In genomic region chr7:136953386-136953785, GRCh38 we compare ENCODE assay signal across 22 cellular contexts.
DNase-seq lines count a peak whose midpoint lies in the region; ATAC-seq and TF ChIP-seq lines count a peak whose summit lies in the region.
"Had no signal": no experiment of that assay in that cellular context is flagged by ENCODE, and none has a peak within 500 bp of the region (broad histone marks: within the 10 kb centered on the region; RNA-seq: fewer than 3 reads in every experiment).

No MANE protein-coding gene starts in this region.

- H3K9me3 ChIP-seq in RWPE2 (ENCODE audit: severe bottlenecking): peaks cover 3% of the 10 kb centered on the region
- H3K9me3 ChIP-seq: adrenal gland, pancreas, tibial artery had no signal

- no peaks in the 10 kb centered on the region for H3K4me1 Mint-ChIP-seq in naive thymus-derived CD8-positive, alpha-beta T cell
- H3K4me1 Mint-ChIP-seq: activated B cell treated with CpG ODN at 0.5 μM for 24 hours; activated T-helper 17 cell treated with anti-CD3 and anti-CD28 coated beads, Interleukin-2, amount 50 U/mL, for 72 hours; CD4-positive, CD25-positive, alpha-beta regulatory T cell; stimulated activated effector memory CD8-positive, alpha-beta T cell treated with anti-CD3 and anti-CD28 coated beads, Interleukin-12 subunit alpha, Interleukin-12 subunit beta, amount 100 ng/mL, for 72 hours had no signal

- no peak overlapping the region for H3K27ac Mint-ChIP-seq in naive thymus-derived CD8-positive, alpha-beta T cell
- H3K27ac Mint-ChIP-seq: activated B cell treated with CpG ODN at 0.5 μM for 24 hours; activated T-helper 17 cell treated with anti-CD3 and anti-CD28 coated beads, Interleukin-2, amount 50 U/mL, for 72 hours; CD4-positive, CD25-positive, alpha-beta regulatory T cell; stimulated activated effector memory CD8-positive, alpha-beta T cell treated with anti-CD3 and anti-CD28 coated beads, Interleukin-12 subunit alpha, Interleukin-12 subunit beta, amount 100 ng/mL, for 72 hours; T-helper 1 cell treated with Interleukin-12 subunit alpha and Interleukin-12 subunit beta and Interleukin-4 antibody, amounts not matched to agents 30 μg/mL and 1 μg/mL, for 36 hours had no signal

- H3K36me3 Mint-ChIP-seq in naive thymus-derived CD8-positive, alpha-beta T cell: no peaks in the 10 kb centered on the region
- H3K36me3 Mint-ChIP-seq: CD4-positive, CD25-positive, alpha-beta regulatory T cell; stimulated activated effector memory CD8-positive, alpha-beta T cell treated with anti-CD3 and anti-CD28 coated beads, Interleukin-12 subunit alpha, Interleukin-12 subunit beta, amount 100 ng/mL, for 72 hours had no signal

- ATAC-seq in RWPE2 (ENCODE audit: low read depth) (peak; percentile 38; the same call in 1 of the 3 replicates), HG02970 (IDR thresholded peaks at IDR 0.05; ENCODE audit: low FRiP score, unreplicated experiment) (no peak)
- no peak for ATAC-seq in naive thymus-derived CD8-positive, alpha-beta T cell
- ATAC-seq: activated T-helper 17 cell treated with anti-CD3 and anti-CD28 coated beads, Interleukin-2, amount 50 U/mL, for 72 hours; left colon; pancreas; Right ventricle myocardium inferior; stimulated activated effector memory CD8-positive, alpha-beta T cell treated with anti-CD3 and anti-CD28 coated beads, Interleukin-12 subunit alpha, Interleukin-12 subunit beta, amount 100 ng/mL, for 72 hours had no signal

- no peaks in the 10 kb centered on the region for H3K27me3 Mint-ChIP-seq in naive thymus-derived CD8-positive, alpha-beta T cell
- H3K27me3 Mint-ChIP-seq: activated B cell treated with CpG ODN at 0.5 μM for 24 hours; activated T-helper 17 cell treated with anti-CD3 and anti-CD28 coated beads, Interleukin-2, amount 50 U/mL, for 72 hours; CD4-positive, CD25-positive, alpha-beta regulatory T cell had no signal

- H3K4me3 ChIP-seq in RWPE2 (ENCODE audit: severe bottlenecking) (no peak overlapping the region), skeletal muscle cell (ENCODE audit: low read depth, low read length) (no peak overlapping the region)
- H3K4me3 ChIP-seq: adrenal gland, pancreas, tibial artery had no signal

- POLR2A ChIA-PET in naive thymus-derived CD8-positive, alpha-beta T cell (lab: Charles Lee): no interaction called here

- H3K36me3 ChIP-seq in RWPE2 (ENCODE audit: low read depth): no peaks in the 10 kb centered on the region
- H3K36me3 ChIP-seq: adrenal gland, pancreas, tibial artery had no signal

- H3K9me3 Mint-ChIP-seq in naive thymus-derived CD8-positive, alpha-beta T cell: peaks cover 0 to 16% (median 6%) of the 10 kb centered on the region in 9 donors

- no peak for TF ChIP-seq CTCF in RWPE2 (IDR thresholded peaks at IDR 0.05; ENCODE audit: poor library complexity, severe bottlenecking)

- H3K4me3 Mint-ChIP-seq in naive thymus-derived CD8-positive, alpha-beta T cell: no peak overlapping the region
- H3K4me3 Mint-ChIP-seq: activated B cell treated with CpG ODN at 0.5 μM for 24 hours; activated T-helper 17 cell treated with anti-CD3 and anti-CD28 coated beads, Interleukin-2, amount 50 U/mL, for 72 hours; CD4-positive, CD25-positive, alpha-beta regulatory T cell; stimulated activated effector memory CD8-positive, alpha-beta T cell treated with anti-CD3 and anti-CD28 coated beads, Interleukin-12 subunit alpha, Interleukin-12 subunit beta, amount 100 ng/mL, for 72 hours; T-helper 1 cell treated with Interleukin-12 subunit alpha and Interleukin-12 subunit beta and Interleukin-4 antibody, amounts not matched to agents 30 μg/mL and 1 μg/mL, for 36 hours had no signal

- H3K27ac ChIP-seq in RWPE2 (ENCODE audit: poor library complexity, severe bottlenecking): no peak overlapping the region
- H3K27ac ChIP-seq: adrenal gland, HL-60, pancreas, tibial artery had no signal

- H3K27me3 ChIP-seq in RWPE2 (ENCODE audit: insufficient read depth, poor library complexity, severe bottlenecking): no peaks in the 10 kb centered on the region
- H3K27me3 ChIP-seq: adrenal gland, pancreas, tibial artery had no signal

- TF ChIP-seq POLR2A in erythroblast (IDR thresholded peaks at IDR 0.05; ENCODE audit: low read length): no peak

- no peaks in the 10 kb centered on the region for H3K4me1 ChIP-seq in RWPE2 (ENCODE audit: insufficient read depth, poor library complexity, severe bottlenecking)
- H3K4me1 ChIP-seq: adrenal gland had no signal

- peak; percentile 41 for DNase-seq in GM03348 (ENCODE audit: low spot score)
- no peak for DNase-seq in RWPE2 (ENCODE audit: low spot score)
- peak; percentile 38 for DNase-seq in fibroblast of peridontal ligament (ENCODE audit: extremely low read depth)
- DNase-seq in skeletal muscle cell (ENCODE audit: low read depth): peak; percentile 40
- DNase-seq in naive thymus-derived CD8-positive, alpha-beta T cell: no peak
- DNase-seq in erythroblast (lab: John Stamatoyannopoulos, UW): no peak
- DNase-seq: activated B cell treated with CpG ODN at 0.5 μM for 24 hours; adrenal gland; CD4-positive, CD25-positive, alpha-beta regulatory T cell; DND-41; Karpas-422; left colon; NCI-H1436; NCI-H345; pancreas; tibial artery had no signal

Comparison
In these comparisons a context has a peak if more than half of its experiments do, and no peak if none do; other contexts are left out.
1. DNase-seq: peak in GM03348 (single experiment), fibroblast of peridontal ligament (single experiment) and skeletal muscle cell (single experiment); none in RWPE2 (single experiment), naive thymus-derived CD8-positive, alpha-beta T cell (0 of 10) and erythroblast (0 of 2).